In genomic region chr3:7927015-7927414, GRCh38 we compare ENCODE assay signal across 27 cellular contexts.
A peak's percentile ranks its signal among the peaks of the same experiment; 100 is the strongest.
DNase-seq lines count a peak whose midpoint lies in the region; ATAC-seq, FAIRE-seq and TF ChIP-seq lines count a peak whose summit lies in the region.
"Had no signal": no experiment of that assay in that cellular context is flagged by ENCODE, and none has a peak within 500 bp of the region (broad histone marks: within the 10 kb centered on the region; RNA-seq: fewer than 3 reads in every experiment).

No MANE protein-coding gene starts in this region.

- H3K4me3 ChIP-seq in endodermal cell (ENCODE audit: low read length) (peak overlapping the region; percentile 36), foreskin fibroblast (ENCODE audit: low read depth in 1 of 2, low read length in 2 of 2) (no peak overlapping the region)
- H3K4me3 ChIP-seq: A549; BLaER1 treated with 17β-estradiol and CSF1 and Interleukin-3, amounts not matched to agents 10 nM and 100 nM; GM12878 had no signal

- peak; percentile 39 for ATAC-seq in activated CD4-positive, alpha-beta T cell treated with anti-CD3 and anti-CD28 coated beads for 36 hours
- peak; percentile 54 for ATAC-seq in activated T-helper 17 cell treated with anti-CD3 and anti-CD28 coated beads, Interleukin-2, amount 50 U/mL, for 72 hours (replicated peaks)
- ATAC-seq in stimulated activated effector memory CD8-positive, alpha-beta T cell treated with anti-CD3 and anti-CD28 coated beads, Interleukin-12 subunit alpha, Interleukin-12 subunit beta, amount 100 ng/mL, for 72 hours: peak; percentile 63
- no peak for ATAC-seq in GM21423 (IDR thresholded peaks at IDR 0.05; ENCODE audit: unreplicated experiment)
- ATAC-seq: A549, GM12878 had no signal

- H3K4me3 Mint-ChIP-seq in activated CD4-positive, alpha-beta T cell treated with anti-CD3 and anti-CD28 coated beads for 36 hours: no peak overlapping the region
- no peak overlapping the region for H3K4me3 Mint-ChIP-seq in activated CD4-positive, alpha-beta T cell treated with anti-CD3 and anti-CD28 coated beads, Interleukin-2, amount 10 ng/mL, durations not matched to agents 7 days and 5 days
- H3K4me3 Mint-ChIP-seq in activated T-helper 17 cell treated with anti-CD3 and anti-CD28 coated beads, Interleukin-2, amount 50 U/mL, for 72 hours: no peak overlapping the region
- no peak overlapping the region for H3K4me3 Mint-ChIP-seq in endodermal cell
- no peak overlapping the region for H3K4me3 Mint-ChIP-seq in stimulated activated effector memory CD8-positive, alpha-beta T cell treated with anti-CD3 and anti-CD28 coated beads, Interleukin-12 subunit alpha, Interleukin-12 subunit beta, amount 100 ng/mL, for 72 hours
- H3K4me3 Mint-ChIP-seq: B cell; CD4-positive, alpha-beta memory T cell; CD8-positive, alpha-beta memory T cell had no signal

- H3K27ac ChIP-seq in endodermal cell (ENCODE audit: low read depth, low read length): no peak overlapping the region
- H3K27ac ChIP-seq: 22Rv1; A549; BLaER1 treated with 17β-estradiol and CSF1 and Interleukin-3, amounts not matched to agents 10 nM and 100 nM; C4-2B had no signal

- no peaks in the 10 kb centered on the region for H3K9me3 Mint-ChIP-seq in activated CD4-positive, alpha-beta T cell treated with anti-CD3 and anti-CD28 coated beads for 36 hours (ENCODE audit: low read depth)
- H3K9me3 Mint-ChIP-seq in activated CD4-positive, alpha-beta T cell treated with anti-CD3 and anti-CD28 coated beads, Interleukin-2, amount 10 ng/mL, durations not matched to agents 7 days and 5 days: peaks cover 3% of the 10 kb centered on the region
- H3K9me3 Mint-ChIP-seq in activated T-helper 17 cell treated with anti-CD3 and anti-CD28 coated beads, Interleukin-2, amount 50 U/mL, for 72 hours: no peaks in the 10 kb centered on the region
- H3K9me3 Mint-ChIP-seq in endodermal cell: no peaks in the 10 kb centered on the region
- peaks cover 3% of the 10 kb centered on the region for H3K9me3 Mint-ChIP-seq in stimulated activated effector memory CD8-positive, alpha-beta T cell treated with anti-CD3 and anti-CD28 coated beads, Interleukin-12 subunit alpha, Interleukin-12 subunit beta, amount 100 ng/mL, for 72 hours

- H3K4me1 Mint-ChIP-seq in activated CD4-positive, alpha-beta T cell treated with anti-CD3 and anti-CD28 coated beads for 36 hours: peaks cover 15% of the 10 kb centered on the region
- H3K4me1 Mint-ChIP-seq in activated CD4-positive, alpha-beta T cell treated with anti-CD3 and anti-CD28 coated beads, Interleukin-2, amount 10 ng/mL, durations not matched to agents 7 days and 5 days: no peaks in the 10 kb centered on the region
- H3K4me1 Mint-ChIP-seq in activated T-helper 17 cell treated with anti-CD3 and anti-CD28 coated beads, Interleukin-2, amount 50 U/mL, for 72 hours: no peaks in the 10 kb centered on the region
- peaks cover 32% of the 10 kb centered on the region for H3K4me1 Mint-ChIP-seq in endodermal cell
- H3K4me1 Mint-ChIP-seq in stimulated activated effector memory CD8-positive, alpha-beta T cell treated with anti-CD3 and anti-CD28 coated beads, Interleukin-12 subunit alpha, Interleukin-12 subunit beta, amount 100 ng/mL, for 72 hours: no peaks in the 10 kb centered on the region
- H3K4me1 Mint-ChIP-seq: B cell; CD8-positive, alpha-beta memory T cell had no signal

- FAIRE-seq in urothelium cell line (lab: Jason Lieb, UNC): no peak
- FAIRE-seq: A549, GM12878, GM12892, GM18507 had no signal

- no peaks in the 10 kb centered on the region for H3K9me3 ChIP-seq in endodermal cell (ENCODE audit: control insufficient read depth, low read length)
- H3K9me3 ChIP-seq: A549; BLaER1 treated with 17β-estradiol and CSF1 and Interleukin-3, amounts not matched to agents 10 nM and 100 nM had no signal

- CTCF ChIA-PET in activated CD4-positive, alpha-beta T cell treated with anti-CD3 and anti-CD28 coated beads for 36 hours (lab: Charles Lee): interaction anchor here (0.8 kb wide), 1 partner anchor 715 kb away, joined by 3 read pairs; no protein-coding TSS in a partner anchor
- CTCF ChIA-PET in activated CD4-positive, alpha-beta T cell treated with anti-CD3 and anti-CD28 coated beads, Interleukin-2, amount 10 ng/mL, durations not matched to agents 7 days and 5 days (lab: Charles Lee): no interaction called here

- no peak overlapping the region for H3K27ac Mint-ChIP-seq in activated CD4-positive, alpha-beta T cell treated with anti-CD3 and anti-CD28 coated beads for 36 hours
- no peak overlapping the region for H3K27ac Mint-ChIP-seq in activated CD4-positive, alpha-beta T cell treated with anti-CD3 and anti-CD28 coated beads, Interleukin-2, amount 10 ng/mL, durations not matched to agents 7 days and 5 days
- H3K27ac Mint-ChIP-seq in activated T-helper 17 cell treated with anti-CD3 and anti-CD28 coated beads, Interleukin-2, amount 50 U/mL, for 72 hours: no peak overlapping the region
- peak overlapping the region; percentile 59 for H3K27ac Mint-ChIP-seq in endodermal cell
- H3K27ac Mint-ChIP-seq in stimulated activated effector memory CD8-positive, alpha-beta T cell treated with anti-CD3 and anti-CD28 coated beads, Interleukin-12 subunit alpha, Interleukin-12 subunit beta, amount 100 ng/mL, for 72 hours: no peak overlapping the region
- H3K27ac Mint-ChIP-seq: B cell; CD8-positive, alpha-beta memory T cell had no signal

- no peak for DNase-seq in activated CD4-positive, alpha-beta T cell treated with anti-CD3 and anti-CD28 coated beads for 36 hours
- DNase-seq in activated CD4-positive, alpha-beta T cell treated with anti-CD3 and anti-CD28 coated beads, Interleukin-2, amount 10 ng/mL, durations not matched to agents 7 days and 5 days: no peak
- no peak for DNase-seq in endodermal cell
- DNase-seq in stimulated activated effector memory CD8-positive, alpha-beta T cell treated with anti-CD3 and anti-CD28 coated beads, Interleukin-12 subunit alpha, Interleukin-12 subunit beta, amount 100 ng/mL, for 72 hours (ENCODE audit: low spot score in 2 of 2): no peak
- DNase-seq in foreskin fibroblast: no peak
- no peak for DNase-seq in urothelium cell line (ENCODE audit: low spot score)
- DNase-seq: AML-193; CD4-positive, alpha-beta memory T cell; CD8-positive, alpha-beta memory T cell; COR-L47; DMS 273 treated with DMSO at 0.1 percent for 48 hours; DMS153; DMS53; DMS79; DND-41; EL; GDM1 had no signal

- H3K4me1 ChIP-seq in endodermal cell (ENCODE audit: control insufficient read depth, insufficient read depth, low read length): peaks cover 3% of the 10 kb centered on the region
- H3K4me1 ChIP-seq: A549; BLaER1 treated with 17β-estradiol and CSF1 and Interleukin-3, amounts not matched to agents 10 nM and 100 nM had no signal

- no peak for TF ChIP-seq CTCF in endodermal cell (conservative IDR thresholded peaks at IDR 0.05)
- no peak for TF ChIP-seq CTCF in foreskin fibroblast (IDR thresholded peaks at IDR 0.05; ENCODE audit: low read depth, low read length)

- no peaks in the 10 kb centered on the region for H3K36me3 Mint-ChIP-seq in activated CD4-positive, alpha-beta T cell treated with anti-CD3 and anti-CD28 coated beads for 36 hours (ENCODE audit: low read depth)
- H3K36me3 Mint-ChIP-seq in activated CD4-positive, alpha-beta T cell treated with anti-CD3 and anti-CD28 coated beads, Interleukin-2, amount 10 ng/mL, durations not matched to agents 7 days and 5 days (ENCODE audit: low read depth): no peaks in the 10 kb centered on the region
- no peaks in the 10 kb centered on the region for H3K36me3 Mint-ChIP-seq in activated T-helper 17 cell treated with anti-CD3 and anti-CD28 coated beads, Interleukin-2, amount 50 U/mL, for 72 hours (ENCODE audit: low read depth)
- no peaks in the 10 kb centered on the region for H3K36me3 Mint-ChIP-seq in endodermal cell (ENCODE audit: low read depth)
- no peaks in the 10 kb centered on the region for H3K36me3 Mint-ChIP-seq in stimulated activated effector memory CD8-positive, alpha-beta T cell treated with anti-CD3 and anti-CD28 coated beads, Interleukin-12 subunit alpha, Interleukin-12 subunit beta, amount 100 ng/mL, for 72 hours
- H3K36me3 Mint-ChIP-seq: CD4-positive, alpha-beta memory T cell; CD8-positive, alpha-beta memory T cell had no signal

- WGBS in endodermal cell (ENCODE audit: insufficient coverage in 1 of 2, insufficient read length in 1 of 2), 2 experiments: 76 to 78% methylated on average over 1 of the region's 1 CpG

- H3K27me3 Mint-ChIP-seq in activated CD4-positive, alpha-beta T cell treated with anti-CD3 and anti-CD28 coated beads for 36 hours: no peaks in the 10 kb centered on the region
- H3K27me3 Mint-ChIP-seq in activated CD4-positive, alpha-beta T cell treated with anti-CD3 and anti-CD28 coated beads, Interleukin-2, amount 10 ng/mL, durations not matched to agents 7 days and 5 days: no peaks in the 10 kb centered on the region
- H3K27me3 Mint-ChIP-seq in activated T-helper 17 cell treated with anti-CD3 and anti-CD28 coated beads, Interleukin-2, amount 50 U/mL, for 72 hours: no peaks in the 10 kb centered on the region
- no peaks in the 10 kb centered on the region for H3K27me3 Mint-ChIP-seq in endodermal cell (ENCODE audit: insufficient read depth)
- H3K27me3 Mint-ChIP-seq: B cell; CD4-positive, alpha-beta memory T cell had no signal

- H3K9ac ChIP-seq in endodermal cell (ENCODE audit: extremely low read depth, low read length, poor library complexity, severe bottlenecking): no peak overlapping the region
- H3K9ac ChIP-seq: BLaER1 treated with 17β-estradiol and CSF1 and Interleukin-3, amounts not matched to agents 10 nM and 100 nM had no signal

- H3K27me3 ChIP-seq in endodermal cell (ENCODE audit: control insufficient read depth, insufficient read depth, low read length, poor library complexity, severe bottlenecking): no peaks in the 10 kb centered on the region
- H3K27me3 ChIP-seq: BLaER1 treated with 17β-estradiol and CSF1 and Interleukin-3, amounts not matched to agents 10 nM and 100 nM had no signal

- intact Hi-C loops in activated CD4-positive, alpha-beta T cell treated with anti-CD3 and anti-CD28 coated beads for 36 hours (cut with DNase I, micrococcal nuclease): no loop called here

- H3K36me3 ChIP-seq in endodermal cell (ENCODE audit: control insufficient read depth, insufficient read depth, low read length): no peaks in the 10 kb centered on the region
- H3K36me3 ChIP-seq: BLaER1 treated with 17β-estradiol and CSF1 and Interleukin-3, amounts not matched to agents 10 nM and 100 nM had no signal

- POLR2A ChIA-PET in activated CD4-positive, alpha-beta T cell treated with anti-CD3 and anti-CD28 coated beads for 36 hours (lab: Charles Lee): interaction anchor here (0.6 kb wide), 1 partner anchor 146 kb away, joined by 3 read pairs; no protein-coding TSS in a partner anchor
- POLR2A ChIA-PET in activated CD4-positive, alpha-beta T cell treated with anti-CD3 and anti-CD28 coated beads, Interleukin-2, amount 10 ng/mL, durations not matched to agents 7 days and 5 days (lab: Charles Lee): no interaction called here
